ENCODE assay signal across 27 cellular contexts in genomic region chr2:109700680-109701274, GRCh38.
A peak's percentile ranks its signal among the peaks of the same experiment; 100 is the strongest.
DNase-seq lines count a peak whose midpoint lies in the region; FAIRE-seq and TF ChIP-seq lines count a peak whose summit lies in the region.
"Had no signal": no experiment of that assay in that cellular context is flagged by ENCODE, and none has a peak within 500 bp of the region (broad histone marks: within the 10 kb centered on the region; RNA-seq: fewer than 3 reads in every experiment).

No MANE protein-coding gene starts in this region.

- no peaks in the 10 kb centered on the region for H4K20me1 ChIP-seq in astrocyte (ENCODE audit: insufficient read depth, low read length)

- H3K9me3 ChIP-seq in astrocyte (ENCODE audit: insufficient read depth, low read depth, low read length) (no peaks in the 10 kb centered on the region), liver (ENCODE audit: control insufficient read depth in 4 of 4, low read length in 3 of 4) (no peaks in the 10 kb centered on the region)
- H3K9me3 ChIP-seq: BE2C had no signal

- peak overlapping the region; percentile 72 for H3K4me2 ChIP-seq in astrocyte (ENCODE audit: low read length)

- H3K9me3 Mint-ChIP-seq in Calu3 (ENCODE audit: low read depth, unreplicated experiment) (no peaks in the 10 kb centered on the region), astrocyte (ENCODE audit: unreplicated experiment) (no peaks in the 10 kb centered on the region)
- H3K9me3 Mint-ChIP-seq: activated CD8-positive, alpha-beta T cell treated with anti-CD3 and anti-CD28 coated beads for 36 hours; stimulated activated naive CD8-positive, alpha-beta T cell treated with anti-CD3 and anti-CD28 coated beads, Interleukin-15, Interleukin-2, amounts not matched to agents 100 ng/mL and 50 ng/mL, for 24 hours had no signal

- no peak overlapping the region for H2AFZ ChIP-seq in astrocyte (ENCODE audit: low read depth, low read length)

- no peaks in the 10 kb centered on the region for H3K27me3 ChIP-seq in astrocyte (ENCODE audit: insufficient read depth, low read length)
- no peaks in the 10 kb centered on the region for H3K27me3 ChIP-seq in liver (ENCODE audit: control insufficient read depth in 4 of 4, insufficient read depth in 4 of 4, low read length in 3 of 4)
- H3K27me3 ChIP-seq: BE2C had no signal

- CTCF ChIA-PET in Calu3 (lab: Charles Lee) = interaction anchor here (1.1 kb wide), 1 partner anchor 13 kb away, joined by 3 read pairs; no protein-coding TSS in a partner anchor

- H3K27me3 Mint-ChIP-seq in Calu3 (ENCODE audit: unreplicated experiment) (no peaks in the 10 kb centered on the region), astrocyte (ENCODE audit: low read depth, unreplicated experiment) (no peaks in the 10 kb centered on the region)

- WGBS in liver = 77% methylated on average over 11 of the region's 11 CpGs

- H3K4me1 ChIP-seq in astrocyte (ENCODE audit: insufficient read depth, low read length) = peaks cover 44% of the 10 kb centered on the region
- H3K4me1 ChIP-seq in liver (ENCODE audit: control insufficient read depth in 4 of 4, insufficient read depth in 4 of 4, low read length in 3 of 4) = peaks cover 0 to 4% (median 2%) of the 10 kb centered on the region in 4 donors
- H3K4me1 ChIP-seq: BE2C had no signal

- H3K27ac ChIP-seq in astrocyte (ENCODE audit: low read depth, low read length) (no peak overlapping the region), liver (ENCODE audit: low read depth in 1 of 2, low read length in 2 of 2) (peak overlapping the region; percentile 35 to 44)

- H3K4me3 Mint-ChIP-seq in Calu3 (ENCODE audit: low read depth, unreplicated experiment) = no peak overlapping the region
- no peak overlapping the region for H3K4me3 Mint-ChIP-seq in astrocyte (ENCODE audit: unreplicated experiment)
- H3K4me3 Mint-ChIP-seq: activated CD8-positive, alpha-beta T cell treated with anti-CD3 and anti-CD28 coated beads for 36 hours; stimulated activated naive CD8-positive, alpha-beta T cell treated with anti-CD3 and anti-CD28 coated beads, Interleukin-15, Interleukin-2, amounts not matched to agents 100 ng/mL and 50 ng/mL, for 24 hours had no signal

- FAIRE-seq in astrocyte (lab: Jason Lieb, UNC) (no peak), GM12891 (lab: Jason Lieb, UNC) (no peak), HTR-8/SVneo (lab: Jason Lieb, UNC) (no peak)
- FAIRE-seq: A204.1, colon, endometrium, urothelium cell line had no signal

- TF ChIP-seq CTCF in Calu3 (IDR thresholded peaks at IDR 0.05; ENCODE audit: unreplicated experiment) (no peak), astrocyte (IDR thresholded peaks at IDR 0.05; ENCODE audit: insufficient read depth, low read depth, low read length) (no peak), liver (IDR thresholded peaks at IDR 0.05; ENCODE audit: low read depth, low read length, missing input control) (no peak)

- no peak for TF ChIP-seq POLR2A in GM12891 (IDR thresholded peaks at IDR 0.05; ENCODE audit: low read depth, low read length)

- DNase-seq in Calu3 = no peak
- DNase-seq in astrocyte (ENCODE audit: low read depth) = no peak
- peak; percentile 18 for DNase-seq in posterior vena cava (ENCODE audit: low spot score)
- no peak for DNase-seq in NOMO-1 (lab: John Stamatoyannopoulos, UW; ENCODE audit: unreplicated experiment in 2 of 2)
- DNase-seq in GM12891 (ENCODE audit: insufficient read length, low spot score) = no peak
- no peak for DNase-seq in HTR-8/SVneo (ENCODE audit: insufficient read length, low spot score)
- no peak for DNase-seq in T-helper 1 cell
- DNase-seq: activated CD4-positive, CD25-positive, alpha-beta regulatory T cell; activated CD8-positive, alpha-beta T cell treated with anti-CD3 and anti-CD28 coated beads for 36 hours; activated naive CD4-positive, alpha-beta T cell treated with anti-CD3 and anti-CD28 coated beads, Interleukin-2, amount 50 U/mL, for 16 hours; activated T-cell treated with anti-CD3 and anti-CD28 coated beads, Interleukin-2, amount 50 U/mL, for 1 hour; BE2C; COR-L47; hypothalamus; midbrain; NCI-H1436; NCI-H2171; NCI-H69; nucleus accumbens; right cardiac atrium; stimulated activated CD4-positive, alpha-beta T cell treated with anti-CD3 and anti-CD28 coated beads, Interleukin-1b, Interleukin-23, amount 100 ng/mL, for 48 hours had no signal

- intact Hi-C loops in Calu3 (cut with micrococcal nuclease; ENCODE audit: unreplicated experiment) (no loop called here), posterior vena cava (cut with DNase I) (loop anchor here in 1 of 2 donors (1.0 to 5.0 kb wide), 2 partner anchors 19 to 668 kb away; no protein-coding TSS in a partner anchor)

- peaks cover 18% of the 10 kb centered on the region for H3K36me3 Mint-ChIP-seq in Calu3 (ENCODE audit: insufficient read depth, unreplicated experiment)
- no peaks in the 10 kb centered on the region for H3K36me3 Mint-ChIP-seq in astrocyte (ENCODE audit: low read depth, unreplicated experiment)

- peak overlapping the region; percentile 46 for H3K27ac Mint-ChIP-seq in Calu3 (ENCODE audit: unreplicated experiment)
- no peak overlapping the region for H3K27ac Mint-ChIP-seq in astrocyte (ENCODE audit: unreplicated experiment)
- H3K27ac Mint-ChIP-seq: activated CD8-positive, alpha-beta T cell treated with anti-CD3 and anti-CD28 coated beads for 36 hours; stimulated activated naive CD8-positive, alpha-beta T cell treated with anti-CD3 and anti-CD28 coated beads, Interleukin-15, Interleukin-2, amounts not matched to agents 100 ng/mL and 50 ng/mL, for 24 hours had no signal

- BruUV-seq in Calu3 (replicated peaks; lab: Mats Ljungman, UMichigan) = no TSS peak

- H3K4me3 ChIP-seq in astrocyte (ENCODE audit: insufficient read depth, low read depth, low read length) (no peak overlapping the region), liver (ENCODE audit: low read depth in 1 of 3, low read length in 3 of 3) (no peak overlapping the region)

- TF ChIP-seq RAD21 in liver (IDR thresholded peaks at IDR 0.05) = no peak

- no peak overlapping the region for H3K9ac ChIP-seq in astrocyte (ENCODE audit: low read length)
- H3K9ac ChIP-seq in liver (ENCODE audit: low read depth in 1 of 2, low read length in 2 of 2) = no peak overlapping the region

- H3K36me3 ChIP-seq in astrocyte (ENCODE audit: insufficient read depth, low read length) (no peaks in the 10 kb centered on the region), liver (ENCODE audit: control insufficient read depth in 4 of 4, insufficient read depth in 3 of 4, low read depth in 1 of 4, low read length in 3 of 4) (no peaks in the 10 kb centered on the region)
- H3K36me3 ChIP-seq: BE2C had no signal

- H3K4me1 Mint-ChIP-seq in Calu3 (ENCODE audit: low read depth, unreplicated experiment) = peaks cover 58% of the 10 kb centered on the region
- peaks cover 36% of the 10 kb centered on the region for H3K4me1 Mint-ChIP-seq in astrocyte (ENCODE audit: low read depth, unreplicated experiment)

- H3K79me2 ChIP-seq in astrocyte (ENCODE audit: insufficient read depth, low read length) = no peaks in the 10 kb centered on the region

TF ChIP-seq in liver, 16 proteins besides CTCF, POLR2A, EP300 and RAD21 (continues in another document):
- no peak for TF ChIP-seq MAX (IDR thresholded peaks at IDR 0.05)
- TF ChIP-seq FOXA2 (IDR thresholded peaks at IDR 0.05) = no peak
- TF ChIP-seq GABPA (IDR thresholded peaks at IDR 0.05 in 1 of 2, conservative IDR thresholded peaks at IDR 0.05 in 1 of 2) = no peak
- no peak for TF ChIP-seq EGR1 (IDR thresholded peaks at IDR 0.05; ENCODE audit: low read depth in 2 of 2)
- no peak for TF ChIP-seq HNF4G (IDR thresholded peaks at IDR 0.05)
- no peak for TF ChIP-seq RXRA (IDR thresholded peaks at IDR 0.05)
- TF ChIP-seq ZBTB33 (IDR thresholded peaks at IDR 0.05) = no peak

TF ChIP-seq in GM12891, 5 proteins besides CTCF, POLR2A, EP300 and RAD21:
- TF ChIP-seq POU2F2 (IDR thresholded peaks at IDR 0.05; ENCODE audit: low read depth, low read length) = no peak
- no peak for TF ChIP-seq SPI1 (IDR thresholded peaks at IDR 0.05; ENCODE audit: low read depth, low read length)
- TF ChIP-seq PAX5 (IDR thresholded peaks at IDR 0.05; ENCODE audit: insufficient read depth, low read length, severe bottlenecking) = no peak
- no peak for TF ChIP-seq POLR2AphosphoS5 (IDR thresholded peaks at IDR 0.05; ENCODE audit: low read depth, low read length)
- no peak for TF ChIP-seq TAF1 (IDR thresholded peaks at IDR 0.05; ENCODE audit: low read depth, low read length)
